In genomic region chr5:75108931-75109596, GRCh38 we compare ENCODE assay signal across 18 cellular contexts. TPM values are rescaled to one million over a fixed set of nuclear protein-coding genes. Genes with fewer than 3 reads are reported as not detected.
DNase-seq lines count a peak whose midpoint lies in the region; ATAC-seq, FAIRE-seq and TF ChIP-seq lines count a peak whose summit lies in the region.
"Had no signal": no experiment of that assay in that cellular context is flagged by ENCODE, and none has a peak within 500 bp of the region (broad histone marks: within the 10 kb centered on the region; RNA-seq: fewer than 3 reads in every experiment).

No MANE protein-coding gene starts in this region.

- no peaks in the 10 kb centered on the region for H3K9me3 ChIP-seq in CD4-positive, CD25-positive, alpha-beta regulatory T cell (ENCODE audit: control insufficient read depth in 2 of 2, low read length in 2 of 2)
- H3K9me3 ChIP-seq in CD8-positive, alpha-beta T cell (ENCODE audit: low read length), result no peaks in the 10 kb centered on the region
- H3K9me3 ChIP-seq in T-helper 17 cell (ENCODE audit: control insufficient read depth, low read length, poor library complexity, severe bottlenecking) (no peaks in the 10 kb centered on the region), keratinocyte (ENCODE audit: control insufficient read depth, low read depth, low read length) (no peaks in the 10 kb centered on the region), vagina (no peaks in the 10 kb centered on the region)
- H3K9me3 ChIP-seq: MG63, SJCRH30 had no signal

- no peaks in the 10 kb centered on the region for H3K9me1 ChIP-seq in keratinocyte (ENCODE audit: control insufficient read depth, extremely low read depth, insufficient read depth, low read length)

- H3K4me3 ChIP-seq in CD4-positive, CD25-positive, alpha-beta regulatory T cell (ENCODE audit: low read depth, low read length), result peak overlapping the region; percentile 65
- no peak overlapping the region for H3K4me3 ChIP-seq in CD8-positive, alpha-beta T cell (ENCODE audit: low read depth, low read length)
- H3K4me3 ChIP-seq in keratinocyte (ENCODE audit: control insufficient read depth in 2 of 3, extremely low read depth in 1 of 3, insufficient read depth in 2 of 3, low read depth in 1 of 3, low read length in 3 of 3), result no peak overlapping the region
- no peak overlapping the region for H3K4me3 ChIP-seq in vagina
- H3K4me3 ChIP-seq: MG63, SJCRH30 had no signal

- H3K4me2 ChIP-seq in keratinocyte (ENCODE audit: control insufficient read depth, extremely low read depth, insufficient read depth, low read depth, low read length), result no peak overlapping the region

- peak overlapping the region; percentile 92 to 99 (median 94) for H3K27ac Mint-ChIP-seq in CD4-positive, CD25-positive, alpha-beta regulatory T cell
- H3K27ac Mint-ChIP-seq in CD8-positive, alpha-beta T cell, result peak overlapping the region; percentile 15
- H3K27ac Mint-ChIP-seq in T-helper 17 cell, result peak overlapping the region; percentile 67
- H3K27ac Mint-ChIP-seq: B cell had no signal

- H2AFZ ChIP-seq in keratinocyte (ENCODE audit: control insufficient read depth, low read length), result no peak overlapping the region

- no peaks in the 10 kb centered on the region for H3K36me3 ChIP-seq in CD4-positive, CD25-positive, alpha-beta regulatory T cell (ENCODE audit: control insufficient read depth, insufficient read depth, low read length)
- H3K36me3 ChIP-seq in CD8-positive, alpha-beta T cell (ENCODE audit: insufficient read depth, low read length), result no peaks in the 10 kb centered on the region
- H3K36me3 ChIP-seq in keratinocyte (ENCODE audit: control insufficient read depth in 2 of 2, extremely low read depth in 1 of 2, insufficient read depth in 2 of 2, low read length in 2 of 2) (no peaks in the 10 kb centered on the region), vagina (no peaks in the 10 kb centered on the region)
- H3K36me3 ChIP-seq: MG63, SJCRH30 had no signal

- TF ChIP-seq CTCF in CD8-positive, alpha-beta T cell (IDR thresholded peaks at IDR 0.05), result no peak
- TF ChIP-seq CTCF in keratinocyte (optimal IDR thresholded peaks at IDR 0.05 in 1 of 3, IDR thresholded peaks at IDR 0.05 in 1 of 3, conservative IDR thresholded peaks at IDR 0.05 in 1 of 3; ENCODE audit: extremely low read depth in 1 of 3, insufficient read depth in 2 of 3, low read length in 3 of 3), result no peak
- TF ChIP-seq CTCF in vagina (IDR thresholded peaks at IDR 0.05), result no peak

- no peak for TF ChIP-seq POLR2A in vagina (IDR thresholded peaks at IDR 0.05)

- no peaks in the 10 kb centered on the region for H3K36me3 Mint-ChIP-seq in CD4-positive, CD25-positive, alpha-beta regulatory T cell
- no peaks in the 10 kb centered on the region for H3K36me3 Mint-ChIP-seq in CD8-positive, alpha-beta T cell
- H3K36me3 Mint-ChIP-seq in T-helper 17 cell (ENCODE audit: low read depth), result no peaks in the 10 kb centered on the region
- H3K36me3 Mint-ChIP-seq: CD4-positive, alpha-beta memory T cell had no signal

- no peaks in the 10 kb centered on the region for H3K9me3 Mint-ChIP-seq in CD4-positive, CD25-positive, alpha-beta regulatory T cell
- H3K9me3 Mint-ChIP-seq in CD8-positive, alpha-beta T cell, result no peaks in the 10 kb centered on the region

- peak overlapping the region; percentile 45 for H3K27ac ChIP-seq in CD4-positive, CD25-positive, alpha-beta regulatory T cell (ENCODE audit: insufficient read depth, low read length, poor library complexity, severe bottlenecking)
- no peak overlapping the region for H3K27ac ChIP-seq in CD8-positive, alpha-beta T cell (ENCODE audit: low read depth, low read length)
- H3K27ac ChIP-seq in keratinocyte (ENCODE audit: control insufficient read depth, insufficient read depth, low read length) (no peak overlapping the region), vagina (no peak overlapping the region)
- H3K27ac ChIP-seq: RWPE1, SJCRH30 had no signal

- POLR2A ChIA-PET in CD8-positive, alpha-beta T cell (lab: Charles Lee), result interaction anchor here (1.0 to 1.4 kb wide), 2 partner anchors 54 to 59 kb away, joined by 3 read pairs; no protein-coding TSS in a partner anchor

- no peaks in the 10 kb centered on the region for H3K27me3 ChIP-seq in CD4-positive, CD25-positive, alpha-beta regulatory T cell (ENCODE audit: control insufficient read depth, insufficient read depth, low read length)
- H3K27me3 ChIP-seq in CD8-positive, alpha-beta T cell (ENCODE audit: insufficient read depth, low read length), result no peaks in the 10 kb centered on the region
- H3K27me3 ChIP-seq in keratinocyte (ENCODE audit: control insufficient read depth, extremely low read depth, insufficient read depth, low read length) (no peaks in the 10 kb centered on the region), vagina (no peaks in the 10 kb centered on the region)

- peak overlapping the region; percentile 23 to 80 (median 54) for H3K4me3 Mint-ChIP-seq in CD4-positive, CD25-positive, alpha-beta regulatory T cell
- H3K4me3 Mint-ChIP-seq in CD8-positive, alpha-beta T cell, result no peak overlapping the region
- H3K4me3 Mint-ChIP-seq in T-helper 17 cell, result no peak overlapping the region
- H3K4me3 Mint-ChIP-seq: B cell had no signal

- DNase-seq in CD4-positive, CD25-positive, alpha-beta regulatory T cell, result peak in 2 of 3 donors; percentile 16 to 40
- DNase-seq in CD8-positive, alpha-beta T cell, result no peak
- no peak for DNase-seq in T-helper 17 cell
- DNase-seq in keratinocyte (ENCODE audit: low read depth, low spot score), result no peak
- DNase-seq in vagina (ENCODE audit: extremely low spot score in 2 of 2), result no peak
- DNase-seq: GOT3, MG63, NCI-H1092 treated with DMSO at 0.1 percent for 48 hours, NCI-H2081 treated with DMSO at 0.1 percent for 48 hours, NCI-H510A treated with DMSO at 0.1 percent for 48 hours, NCI-H82, PC-3, SJCRH30 had no signal

- intact Hi-C loops in CD8-positive, alpha-beta T cell (cut with DNase I, micrococcal nuclease), result loop anchor here in 1 of 2 experiments (5.0 kb wide), 1 partner anchor 57 kb away; the partner anchor contains the start of gene GCNT4
- intact Hi-C loops in vagina (cut with DNase I), result no loop called here

- no peaks in the 10 kb centered on the region for H4K20me1 ChIP-seq in keratinocyte (ENCODE audit: control insufficient read depth, extremely low read depth, insufficient read depth, low read length)

- H3K79me2 ChIP-seq in keratinocyte (ENCODE audit: control insufficient read depth, insufficient read depth, low read length), result no peaks in the 10 kb centered on the region

- dilution Hi-C loops in keratinocyte (cut with MboI; ENCODE audit: extremely low pct_ligation_motif_present, low sequenced_read_pairs), result no loop called here

- peak; percentile 42 to 53 for ATAC-seq in CD4-positive, CD25-positive, alpha-beta regulatory T cell (ENCODE audit: low read depth in 2 of 2)
- peak; percentile 36 for ATAC-seq in CD8-positive, alpha-beta T cell
- no peak for ATAC-seq in T-helper 17 cell
- no peak for ATAC-seq in GM19467 (IDR thresholded peaks at IDR 0.05; ENCODE audit: unreplicated experiment)
- ATAC-seq in GM18868 (IDR thresholded peaks at IDR 0.05; ENCODE audit: unreplicated experiment), result no peak
- ATAC-seq: PC-3 had no signal

- CTCF ChIA-PET in CD8-positive, alpha-beta T cell (lab: Charles Lee), result interaction anchor here (0.7 to 1.0 kb wide), 2 partner anchors 59 to 174 kb away, joined by 3 read pairs; no protein-coding TSS in a partner anchor

- no peak overlapping the region for H3K9ac ChIP-seq in keratinocyte (ENCODE audit: control insufficient read depth, extremely low read depth, insufficient read depth, low read length)

- H3K27me3 Mint-ChIP-seq in CD4-positive, CD25-positive, alpha-beta regulatory T cell, result peaks cover 4% of the 10 kb centered on the region
- H3K27me3 Mint-ChIP-seq in CD8-positive, alpha-beta T cell (ENCODE audit: low read depth), result no peaks in the 10 kb centered on the region
- H3K27me3 Mint-ChIP-seq in T-helper 17 cell, result no peaks in the 10 kb centered on the region
- H3K27me3 Mint-ChIP-seq: CD4-positive, alpha-beta memory T cell had no signal

- H3K4me1 ChIP-seq in CD4-positive, CD25-positive, alpha-beta regulatory T cell (ENCODE audit: control insufficient read depth, insufficient read depth, low read length, poor library complexity, severe bottlenecking), result no peaks in the 10 kb centered on the region
- H3K4me1 ChIP-seq in CD8-positive, alpha-beta T cell (ENCODE audit: insufficient read depth, low read length), result peaks cover 14% of the 10 kb centered on the region
- H3K4me1 ChIP-seq in keratinocyte (ENCODE audit: control insufficient read depth, extremely low read depth, insufficient read depth, low read length), result peaks cover 24% of the 10 kb centered on the region
- H3K4me1 ChIP-seq in vagina, result no peaks in the 10 kb centered on the region
- H3K4me1 ChIP-seq: SJCRH30 had no signal

- H3K4me1 Mint-ChIP-seq in CD4-positive, CD25-positive, alpha-beta regulatory T cell, result peaks cover 24 to 73% (median 36%) of the 10 kb centered on the region in 4 donors
- H3K4me1 Mint-ChIP-seq in CD8-positive, alpha-beta T cell (ENCODE audit: low read depth), result peaks cover 17% of the 10 kb centered on the region
- H3K4me1 Mint-ChIP-seq in T-helper 17 cell, result peaks cover 5% of the 10 kb centered on the region
- H3K4me1 Mint-ChIP-seq: B cell had no signal

- FAIRE-seq in keratinocyte (lab: Jason Lieb, UNC), result peak; percentile 60

RNA-seq across cellular contexts. Expression of gene GCNT4, which starts 56.7 kb away (rescaled TPM):
- total RNA-seq in CD4-positive, CD25-positive, alpha-beta regulatory T cell, result 16.6 TPM
- polyA plus RNA-seq in CD4-positive, CD25-positive, alpha-beta regulatory T cell, result 10 to 100 TPM in 2 of 4 donors, 1 to 10 TPM in 2; 7.6 to 15.0 (median 10.3) TPM
- total RNA-seq in CD8-positive, alpha-beta T cell, result 1 to 10 TPM; 6.4 to 6.8 TPM
- total RNA-seq in T-helper 17 cell (1 to 10 TPM; 4.9 to 5.3 TPM), vagina (2.5 TPM)
- 1.1 to 3.5 TPM (median 3.2 TPM) in 3 replicates for polyA plus RNA-seq in keratinocyte
- polyA plus RNA-seq in keratinocyte (2011; ENCODE audit: low read depth), result 3.1 TPM
- 1.1 and 2.4 TPM in 2 replicates for polyA plus RNA-seq in keratinocyte (2011; cell fraction: cytosol; rRNA removed)
- polyA plus RNA-seq in keratinocyte (2011; cell fraction: nucleus; rRNA removed), result 4.5 and 5.9 TPM in 2 replicates
- 1.4 and 7.2 TPM in 2 replicates for polyA plus RNA-seq in keratinocyte (2012; ENCODE audit: low replicate concordance)
- 0.52 to 5.2 TPM (median 4.4 TPM) in 3 replicates for polyA minus RNA-seq in keratinocyte
- 1.3 TPM for polyA minus RNA-seq in keratinocyte (2011; cell fraction: cytosol; rRNA and poly(A)+ RNA removed)
- 4.5 and 9.2 TPM in 2 replicates for polyA minus RNA-seq in keratinocyte (2011; cell fraction: nucleus; rRNA and poly(A)+ RNA removed)
- total RNA-seq: B cell had no signal

Comparison
In these comparisons a context has a peak if more than half of its experiments do, and no peak if none do; other contexts are left out.
1. ATAC-seq: peak in CD4-positive, CD25-positive, alpha-beta regulatory T cell (2 of 2) and CD8-positive, alpha-beta T cell (single experiment); none in T-helper 17 cell (single experiment), GM19467 (single experiment) and GM18868 (single experiment).
2. DNase-seq: peak in CD4-positive, CD25-positive, alpha-beta regulatory T cell (2 of 3); none in CD8-positive, alpha-beta T cell (0 of 7), T-helper 17 cell (0 of 3), keratinocyte (single experiment) and vagina (0 of 2).
3. H3K27ac Mint-ChIP-seq: peak in every context shown above with its lines; median percentile 94 in CD4-positive, CD25-positive, alpha-beta regulatory T cell; 67 in T-helper 17 cell; 15 in CD8-positive, alpha-beta T cell.
4. H3K4me3 Mint-ChIP-seq: peak in CD4-positive, CD25-positive, alpha-beta regulatory T cell (4 of 4); none in CD8-positive, alpha-beta T cell (single experiment) and T-helper 17 cell (single experiment).